ENCODE assay signal across 8 cellular contexts in the genomic region with DNA sequence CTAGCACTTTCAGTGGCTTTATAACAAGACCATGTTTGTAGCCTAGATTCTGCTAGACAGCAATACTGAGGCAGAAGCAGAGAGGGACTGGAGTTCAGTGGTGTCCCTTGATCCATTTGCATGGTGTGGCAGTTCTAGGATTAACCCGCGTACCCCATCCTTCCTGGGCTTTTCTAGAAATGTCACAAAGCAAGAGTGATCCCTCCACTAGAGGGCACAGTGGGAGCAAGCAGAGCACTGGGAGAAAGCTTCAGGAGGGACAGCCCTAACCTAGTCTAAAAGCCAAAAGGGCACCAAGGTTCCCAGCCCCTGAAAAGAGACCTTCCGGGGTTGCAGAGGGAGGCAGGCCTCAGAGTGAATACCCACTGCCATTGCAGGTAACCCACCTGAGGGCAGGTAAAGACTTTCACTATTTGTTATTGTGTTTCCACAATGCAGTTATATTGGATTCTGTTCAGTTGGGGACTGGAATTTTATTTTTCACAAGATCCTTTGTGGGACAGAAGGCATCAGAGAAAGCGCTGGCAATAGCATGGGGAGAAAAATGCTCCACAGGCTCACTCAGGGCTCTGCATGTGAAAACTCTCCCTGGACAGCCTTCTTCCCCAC.
DNase-seq lines count a peak whose midpoint lies in the region; ATAC-seq, FAIRE-seq and TF ChIP-seq lines count a peak whose summit lies in the region.

No MANE protein-coding gene starts in this region.

- H3K27me3 ChIP-seq in right cardiac atrium (ENCODE audit: control insufficient read depth, insufficient read depth) (no peaks in the 10 kb centered on the region), smooth muscle cell (ENCODE audit: low read depth) (no peaks in the 10 kb centered on the region)

- intact Hi-C loops in right cardiac atrium (cut with DNase I) = loop anchor here (2.0 to 10.0 kb wide), 3 partner anchors 313 to 471 kb away; no protein-coding TSS in a partner anchor

- H4K20me1 ChIP-seq in smooth muscle cell (ENCODE audit: low read depth) = no peaks in the 10 kb centered on the region

- H3K9ac ChIP-seq in smooth muscle cell (ENCODE audit: low read depth) = no peak overlapping the region

- peaks cover 32% of the 10 kb centered on the region for H3F3A ChIP-seq in smooth muscle cell (ENCODE audit: low read depth)

- H3K4me1 ChIP-seq in right cardiac atrium (ENCODE audit: control insufficient read depth, insufficient read depth, low read length) = no peaks in the 10 kb centered on the region
- peaks cover 3% of the 10 kb centered on the region for H3K4me1 ChIP-seq in smooth muscle cell (ENCODE audit: low read depth)

- FAIRE-seq in GM12892 (lab: Jason Lieb, UNC) = peak; percentile 85

- no peaks in the 10 kb centered on the region for H3K9me3 ChIP-seq in right cardiac atrium (ENCODE audit: control insufficient read depth, low read length)
- no peaks in the 10 kb centered on the region for H3K9me3 ChIP-seq in smooth muscle cell (replicated peaks; ENCODE audit: low read depth)

- ATAC-seq in right cardiac atrium (peak; percentile 77 to 85), HG02623 (IDR thresholded peaks at IDR 0.05; ENCODE audit: unreplicated experiment) (no peak)

- no peaks in the 10 kb centered on the region for H3K79me2 ChIP-seq in smooth muscle cell (ENCODE audit: low read depth)

- TF ChIP-seq POLR2A in GM12892 (IDR thresholded peaks at IDR 0.05; ENCODE audit: low read depth, low read length) = no peak

- DNase-seq in ACHN (peak; percentile 56), GM12892 (ENCODE audit: insufficient read length) (peak; percentile 39), LHCN-M2 (ENCODE audit: low read depth) (peak; percentile 45), SW480 (ENCODE audit: low spot score) (peak; percentile 77), amniotic stem cell (lab: John Stamatoyannopoulos, UW) (peak; percentile 42), right cardiac atrium (peak in 2 of 3 donors; percentile 47 to 69), smooth muscle cell (lab: John Stamatoyannopoulos, UW; ENCODE audit: unreplicated experiment) (no peak)

- no peak overlapping the region for H3K4me3 ChIP-seq in right cardiac atrium (ENCODE audit: low read length)
- H3K4me3 ChIP-seq in smooth muscle cell = no peak overlapping the region

- 29% methylated on average over 4 of the region's 4 CpGs for whole genome bisulfite sequencing in right cardiac atrium
- 42% methylated on average over 4 of the region's 4 CpGs for WGBS in smooth muscle cell (ENCODE audit: low lambda C conversion rate)

- peak; percentile 79 for TF ChIP-seq CTCF in smooth muscle cell (IDR thresholded peaks at IDR 0.05; ENCODE audit: borderline replicate concordance, insufficient read depth, poor library complexity, severe bottlenecking)

- no peaks in the 10 kb centered on the region for H3K36me3 ChIP-seq in smooth muscle cell (ENCODE audit: low read depth)

- H3K27ac ChIP-seq in right cardiac atrium (ENCODE audit: low read length) (peak overlapping the region; percentile 26), smooth muscle cell (ENCODE audit: low read depth) (peak overlapping the region; percentile 78)

- no peak overlapping the region for H2AFZ ChIP-seq in smooth muscle cell (ENCODE audit: low read depth)

- in situ Hi-C loops in ACHN (cut with HindIII; ENCODE audit: low pct_ligation_motif_present, low pct_unique_long_range_greater_than_20kb, low sequenced_read_pairs) = no loop called here

- H3K4me2 ChIP-seq in smooth muscle cell = no peak overlapping the region
